Comparison of ENCODE assay signal across 20 cellular contexts in genomic region chr5:100758780-100759179, GRCh38.
"Had no signal": no experiment of that assay in that cellular context is flagged by ENCODE, and none has a peak within 500 bp of the region (broad histone marks: within the 10 kb centered on the region; RNA-seq: fewer than 3 reads in every experiment).

No MANE protein-coding gene starts in this region.

- H3K4me3 ChIP-seq: lower lobe of right lung, prostate gland, suprapubic skin, transverse colon, vagina had no signal

- H3K27me3 Mint-ChIP-seq: activated naive CD8-positive, alpha-beta T cell; stimulated activated naive CD8-positive, alpha-beta T cell treated with anti-CD3 and anti-CD28 coated beads, Interleukin-15, amount 100 ng/mL, for 72 hours had no signal

- H3K4me3 Mint-ChIP-seq: activated CD4-positive, alpha-beta T cell treated with anti-CD3 and anti-CD28 coated beads for 36 hours; activated naive CD8-positive, alpha-beta T cell; activated T-helper 1 cell treated with anti-CD3 and anti-CD28 coated beads, Interleukin-12 subunit alpha, Interleukin-12 subunit beta, Interleukin-2, Interleukin-4 antibody, amounts not matched to agents 30 ng/mL and 10 ng/mL and 1 ng/mL, durations not matched to agents 14 hours and 24 hours and 36 hours; endodermal cell; mesothelial cell of epicardium; nephron; stimulated activated naive CD8-positive, alpha-beta T cell treated with anti-CD3 and anti-CD28 coated beads, Interleukin-15, amount 100 ng/mL, for 72 hours; WTC11 had no signal

- H3K27me3 ChIP-seq: suprapubic skin, transverse colon, vagina had no signal

- FAIRE-seq: keratinocyte had no signal

- H3K9me3 Mint-ChIP-seq: activated T-helper 1 cell treated with anti-CD3 and anti-CD28 coated beads, Interleukin-12 subunit alpha, Interleukin-12 subunit beta, Interleukin-2, Interleukin-4 antibody, amounts not matched to agents 30 ng/mL and 10 ng/mL and 1 ng/mL, durations not matched to agents 14 hours and 24 hours and 36 hours; endodermal cell; mesothelial cell of epicardium; nephron; stimulated activated naive CD8-positive, alpha-beta T cell treated with anti-CD3 and anti-CD28 coated beads, Interleukin-15, amount 100 ng/mL, for 72 hours; WTC11 had no signal

- DNase-seq: activated CD4-positive, alpha-beta T cell treated with anti-CD3 and anti-CD28 coated beads for 36 hours; activated CD4-positive, alpha-beta T cell treated with anti-CD3 and anti-CD28 coated beads, Interleukin-2, amount 50 U/mL, for 48 hours; endodermal cell; foreskin melanocyte; glutamatergic neuron; hypothalamus; lower lobe of right lung; right cardiac atrium; stimulated activated CD4-positive, alpha-beta T cell treated with anti-CD3 and anti-CD28 coated beads, Interleukin-2, amount 100 ng/mL, for 48 hours; stimulated activated naive CD8-positive, alpha-beta T cell treated with anti-CD3 and anti-CD28 coated beads, Interleukin-15, amount 100 ng/mL, for 72 hours; transverse colon had no signal

- H3K27ac Mint-ChIP-seq: activated CD4-positive, alpha-beta T cell treated with anti-CD3 and anti-CD28 coated beads for 36 hours; activated naive CD8-positive, alpha-beta T cell; activated T-helper 1 cell treated with anti-CD3 and anti-CD28 coated beads, Interleukin-12 subunit alpha, Interleukin-12 subunit beta, Interleukin-2, Interleukin-4 antibody, amounts not matched to agents 30 ng/mL and 10 ng/mL and 1 ng/mL, durations not matched to agents 14 hours and 24 hours and 36 hours; endodermal cell; mesothelial cell of epicardium; nephron; stimulated activated naive CD8-positive, alpha-beta T cell treated with anti-CD3 and anti-CD28 coated beads, Interleukin-15, amount 100 ng/mL, for 72 hours; WTC11 had no signal

- H3K36me3 ChIP-seq: lower lobe of right lung, prostate gland, suprapubic skin, transverse colon, vagina had no signal

- ATAC-seq: activated CD4-positive, alpha-beta T cell treated with anti-CD3 and anti-CD28 coated beads for 36 hours; lower lobe of right lung; right cardiac atrium; stimulated activated naive CD8-positive, alpha-beta T cell treated with anti-CD3 and anti-CD28 coated beads, Interleukin-15, amount 100 ng/mL, for 72 hours; WTC11 had no signal

- H3K27ac ChIP-seq: lower lobe of right lung, prostate gland, suprapubic skin, transverse colon, vagina had no signal

- H3K4me1 Mint-ChIP-seq: activated CD4-positive, alpha-beta T cell treated with anti-CD3 and anti-CD28 coated beads for 36 hours; stimulated activated naive CD8-positive, alpha-beta T cell treated with anti-CD3 and anti-CD28 coated beads, Interleukin-15, amount 100 ng/mL, for 72 hours had no signal

- H3K4me1 ChIP-seq: lower lobe of right lung, prostate gland, suprapubic skin, transverse colon, vagina had no signal

- H3K36me3 Mint-ChIP-seq: activated naive CD8-positive, alpha-beta T cell; mesothelial cell of epicardium; WTC11 had no signal

- H3K9me3 ChIP-seq: lower lobe of right lung, prostate gland, suprapubic skin, transverse colon, vagina had no signal
